Comparison of ENCODE assay signal across 10 cellular contexts in the genomic region with DNA sequence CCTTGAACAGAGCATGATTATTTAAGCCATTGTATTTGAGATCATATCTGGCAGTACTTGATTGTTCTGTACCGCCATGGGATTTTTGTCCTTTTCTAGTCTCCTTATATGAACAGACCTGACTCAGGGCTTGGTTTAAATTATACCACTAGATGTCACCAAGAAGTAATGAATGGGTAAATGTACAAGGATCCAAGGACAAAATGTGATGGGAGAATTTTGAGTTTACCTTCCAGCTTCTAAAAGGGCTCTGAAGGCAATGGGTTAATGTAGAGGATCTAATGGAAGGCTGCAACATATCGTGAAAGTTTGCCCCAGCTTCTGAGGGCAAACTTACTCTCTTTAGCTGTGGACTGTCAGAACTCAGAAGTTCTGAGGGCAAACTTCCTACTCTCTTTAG. TPM values are rescaled to one million over a fixed set of nuclear protein-coding genes. Genes with fewer than 3 reads are reported as not detected.
DNase-seq lines count a peak whose midpoint lies in the region; ATAC-seq and TF ChIP-seq lines count a peak whose summit lies in the region.
"Had no signal": no experiment of that assay in that cellular context is flagged by ENCODE, and none has a peak within 500 bp of the region (broad histone marks: within the 10 kb centered on the region; RNA-seq: fewer than 3 reads in every experiment).

No MANE protein-coding gene starts in this region.

- TF ChIP-seq CTCF in SU-DHL-6 (IDR thresholded peaks at IDR 0.05; ENCODE audit: insufficient read depth, low read length, poor library complexity, severe bottlenecking) (peak; percentile 46), foreskin keratinocyte (conservative IDR thresholded peaks at IDR 0.05) (peak; percentile 54), type B pancreatic cell (conservative IDR thresholded peaks at IDR 0.05) (peak; percentile 30)

- H3K27ac ChIP-seq in SU-DHL-6 (ENCODE audit: low read depth, low read length) (peak overlapping the region; percentile 39), foreskin keratinocyte (no peak overlapping the region)
- H3K27ac ChIP-seq: spleen had no signal

- H3K4me1 ChIP-seq in foreskin keratinocyte = no peaks in the 10 kb centered on the region

- H3K4me2 ChIP-seq in SU-DHL-6 (ENCODE audit: low read depth, low read length, poor library complexity, severe bottlenecking) = peak overlapping the region; percentile 2

- H3K36me3 ChIP-seq in SU-DHL-6 (ENCODE audit: low read length) = peaks cover 22% of the 10 kb centered on the region; the same call in 1 of the 2 replicates

- H3K9me2 ChIP-seq in SU-DHL-6 (replicated peaks; ENCODE audit: insufficient read depth, low read length) = no peaks in the 10 kb centered on the region

- 0 out of 2 replicates have a peak overlapping the region, but pooled peaks have one; percentile 1 for H3K9ac ChIP-seq in SU-DHL-6 (ENCODE audit: low read length)

- H3K9me3 Mint-ChIP-seq in type B pancreatic cell = no peaks in the 10 kb centered on the region
- H3K9me3 Mint-ChIP-seq: CD8-positive, alpha-beta T cell had no signal

- H3K27me3 Mint-ChIP-seq in type B pancreatic cell = no peaks in the 10 kb centered on the region

- H3K4me3 Mint-ChIP-seq in type B pancreatic cell = no peak overlapping the region
- H3K4me3 Mint-ChIP-seq: CD8-positive, alpha-beta T cell had no signal

- no peak overlapping the region for H2AFZ ChIP-seq in SU-DHL-6 (ENCODE audit: low read depth, low read length, severe bottlenecking)

- DNase-seq in Right ventricle myocardium inferior (ENCODE audit: missing footprints) (no peak), cardiac septum (ENCODE audit: low spot score) (no peak), foreskin keratinocyte (no peak), type B pancreatic cell (ENCODE audit: extremely low spot score, unreplicated experiment) (no peak), head of caudate nucleus (no peak)
- DNase-seq in activated CD4-positive, CD25-positive, alpha-beta regulatory T cell (lab: John Stamatoyannopoulos, UW) = no peak
- no peak for DNase-seq in activated CD4-positive, alpha-beta T cell treated with anti-CD3 and anti-CD28 coated beads, Interleukin-2, amount 50 U/mL, for 4 hours
- DNase-seq: CD8-positive, alpha-beta T cell; spleen had no signal

- H3K27ac Mint-ChIP-seq in type B pancreatic cell = peak overlapping the region; percentile 3
- H3K27ac Mint-ChIP-seq: CD8-positive, alpha-beta T cell had no signal

- H3F3A ChIP-seq in SU-DHL-6 (ENCODE audit: insufficient read depth) = 0 out of 2 replicates have a peak, but pooled peaks cover 6% of the 10 kb centered on the region

- H3K9me3 ChIP-seq in SU-DHL-6 (ENCODE audit: insufficient read depth, low read length) = no peaks in the 10 kb centered on the region
- H3K9me3 ChIP-seq: spleen had no signal

- H3K27me3 ChIP-seq in SU-DHL-6 (ENCODE audit: low read length) (no peaks in the 10 kb centered on the region), foreskin keratinocyte (no peaks in the 10 kb centered on the region)
- H3K27me3 ChIP-seq: spleen had no signal

- ATAC-seq in Right ventricle myocardium inferior = peak; percentile 42
- ATAC-seq in foreskin keratinocyte = no peak
- ATAC-seq: CD8-positive, alpha-beta T cell had no signal

- H3K36me3 Mint-ChIP-seq in type B pancreatic cell = peaks cover 28% of the 10 kb centered on the region

- intact Hi-C loops in Right ventricle myocardium inferior (cut with DNase I) (no loop called here), cardiac septum (cut with DNase I) (loop anchor here (5.0 to 10.0 kb wide), 2 partner anchors 202 to 329 kb away; a partner anchor contains a TSS), head of caudate nucleus (cut with DNase I) (loop anchor here (10.0 kb wide), 1 partner anchor 329 kb away; a partner anchor contains a TSS)

- H3K79me2 ChIP-seq in SU-DHL-6 (ENCODE audit: insufficient read depth, low read length) = no peaks in the 10 kb centered on the region

- peaks cover 19% of the 10 kb centered on the region for H3K4me1 Mint-ChIP-seq in type B pancreatic cell (ENCODE audit: unreplicated experiment)

- no peaks in the 10 kb centered on the region for H4K20me1 ChIP-seq in SU-DHL-6 (ENCODE audit: low read depth, low read length)

- no peak overlapping the region for H3K4me3 ChIP-seq in SU-DHL-6 (ENCODE audit: insufficient read depth, low read length, poor library complexity, severe bottlenecking)
- H3K4me3 ChIP-seq: spleen had no signal

RNA-seq across cellular contexts. Expression of a gene that starts 12.0 kb away (rescaled TPM):
- total RNA-seq in Right ventricle myocardium inferior (14.9 TPM), cardiac septum (13.2 TPM), foreskin keratinocyte (32.3 and 34.0 TPM in 2 replicates), type B pancreatic cell (ENCODE audit: low replicate concordance) (38.6 and 50.4 TPM in 2 replicates)
- polyA plus RNA-seq in foreskin keratinocyte = 22.3 and 25.2 TPM in 2 replicates
